Comparison of ENCODE assay signal across 31 cellular contexts in the genomic region with DNA sequence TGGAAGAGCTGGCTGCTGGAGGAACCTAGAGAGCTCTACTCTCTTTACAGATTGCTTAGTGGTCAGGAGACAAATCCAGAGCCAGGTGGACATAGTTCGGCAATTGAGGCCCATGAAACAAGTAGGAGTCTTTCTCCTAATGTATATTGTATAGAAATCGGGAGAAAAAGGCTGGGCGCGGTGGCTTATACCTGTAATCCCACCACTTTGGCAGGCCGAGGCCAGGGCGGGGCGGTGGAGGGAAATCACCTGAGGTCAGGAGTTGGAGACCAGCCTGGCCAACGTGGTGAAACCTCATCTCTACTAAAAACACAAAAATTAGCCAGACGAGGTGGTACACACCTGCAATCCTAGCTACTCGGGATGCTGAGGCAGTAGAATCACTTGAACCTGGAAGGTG.
"Had no signal": no experiment of that assay in that cellular context is flagged by ENCODE, and none has a peak within 500 bp of the region (broad histone marks: within the 10 kb centered on the region; RNA-seq: fewer than 3 reads in every experiment).

No MANE protein-coding gene starts in this region.

- H3K9me3 ChIP-seq: ovary, psoas muscle, right lobe of liver, sigmoid colon, suprapubic skin, testis, tibial artery, transverse colon, upper lobe of right lung, uterus had no signal

- H3K27me3 Mint-ChIP-seq: naive thymus-derived CD4-positive, alpha-beta T cell; progenitor cell of endocrine pancreas; stimulated activated memory B cell treated with anti-CD40 and anti-IgM and Interleukin-4, amounts not matched to agents 10 μg/mL and 1 μg/mL and 100 μg/mL, for 72 hours; stimulated activated naive CD8-positive, alpha-beta T cell treated with anti-CD3 and anti-CD28 coated beads, Interleukin-15, amount 100 ng/mL, for 72 hours; type B pancreatic cell had no signal

- DNase-seq: naive thymus-derived CD4-positive, alpha-beta T cell; natural killer cell; occipital lobe; ovary; posterior cingulate gyrus; psoas muscle; right cardiac atrium; right lobe of liver; small intestine; stimulated activated CD4-positive, alpha-beta T cell treated with anti-CD3 and anti-CD28 coated beads, Interleukin-12 subunit alpha, Interleukin-12 subunit beta, amount 100 ng/mL, for 4 hours; stimulated activated CD4-positive, alpha-beta T cell treated with anti-CD3 and anti-CD28 coated beads, Interleukin-1b, Interleukin-23, amount 100 ng/mL, for 48 hours; stimulated activated CD4-positive, alpha-beta T cell treated with anti-CD3 and anti-CD28 coated beads, Interleukin-4, amount 100 ng/mL, for 1 hour; stimulated activated CD4-positive, alpha-beta T cell treated with anti-CD3 and anti-CD28 coated beads, Interleukin-4, amount 100 ng/mL, for 4 hours; stimulated activated CD8-positive, alpha-beta memory T cell treated with anti-CD3 and anti-CD28 coated beads, Interleukin-4, amount 100 ng/mL, for 48 hours; stimulated activated naive CD4-positive, alpha-beta T cell; stimulated activated naive CD8-positive, alpha-beta T cell treated with anti-CD3 and anti-CD28 coated beads, Interleukin-15, amount 100 ng/mL, for 72 hours; stimulated activated naive CD8-positive, alpha-beta T cell treated with anti-CD3 and anti-CD28 coated beads, Interleukin-15, Interleukin-2, amounts not matched to agents 100 U/mL and 50 U/mL, for 24 hours; substantia nigra; testis; tibial artery; transverse colon; upper lobe of right lung; uterus had no signal

- H3K36me3 ChIP-seq: ovary, uterus had no signal

- ATAC-seq: naive thymus-derived CD4-positive, alpha-beta T cell; natural killer cell; psoas muscle; right cardiac atrium; stimulated activated memory B cell treated with anti-CD40 and anti-IgM and Interleukin-4, amounts not matched to agents 10 μg/mL and 1 μg/mL and 100 μg/mL, for 72 hours; stimulated activated naive CD8-positive, alpha-beta T cell treated with anti-CD3 and anti-CD28 coated beads, Interleukin-15, amount 100 ng/mL, for 72 hours; stimulated activated naive CD8-positive, alpha-beta T cell treated with anti-CD3 and anti-CD28 coated beads, Interleukin-15, Interleukin-2, amounts not matched to agents 100 U/mL and 50 U/mL, for 24 hours had no signal

- H3K27ac Mint-ChIP-seq: nephron; progenitor cell of endocrine pancreas; stimulated activated memory B cell treated with anti-CD40 and anti-IgM and Interleukin-4, amounts not matched to agents 10 μg/mL and 1 μg/mL and 100 μg/mL, for 72 hours had no signal

- H3K4me3 Mint-ChIP-seq: naive thymus-derived CD4-positive, alpha-beta T cell; natural killer cell; nephron; neural crest cell; stimulated activated memory B cell treated with anti-CD40 and anti-IgM and Interleukin-4, amounts not matched to agents 10 μg/mL and 1 μg/mL and 100 μg/mL, for 72 hours; stimulated activated naive CD8-positive, alpha-beta T cell treated with anti-CD3 and anti-CD28 coated beads, Interleukin-15, amount 100 ng/mL, for 72 hours; type B pancreatic cell had no signal

- H3K27ac ChIP-seq: ovary, parathyroid adenoma, psoas muscle, sigmoid colon, suprapubic skin, testis, tibial artery, transverse colon, upper lobe of right lung, uterus had no signal

- H2AFZ ChIP-seq: parathyroid adenoma had no signal

- H3K9ac ChIP-seq: parathyroid adenoma had no signal

- H3K27me3 ChIP-seq: ovary, right lobe of liver, sigmoid colon, suprapubic skin, testis, tibial artery, transverse colon, upper lobe of right lung, uterus had no signal

- H3K36me3 Mint-ChIP-seq: natural killer cell had no signal

- H3K4me1 Mint-ChIP-seq: nephron, neural crest cell had no signal

- H3K4me1 ChIP-seq: parathyroid adenoma, psoas muscle, sigmoid colon, suprapubic skin, testis, tibial artery, upper lobe of right lung, uterus had no signal

- H3K4me3 ChIP-seq: ovary, psoas muscle, right lobe of liver, sigmoid colon, suprapubic skin, testis, tibial artery, transverse colon, upper lobe of right lung, uterus had no signal
